Comparison of ENCODE assay signal across 8 cellular contexts in genomic region chr22:18156878-18157713, GRCh38. TPM values are rescaled to one million over a fixed set of nuclear protein-coding genes. Genes with fewer than 3 reads are reported as not detected.
DNase-seq lines count a peak whose midpoint lies in the region; ATAC-seq and TF ChIP-seq lines count a peak whose summit lies in the region.

No MANE protein-coding gene starts in this region.

- WGBS in iPS DF 6.9 (ENCODE audit: insufficient coverage, insufficient read length) = no CpG with 5 or more reads among the region's 24 CpGs
- WGBS in smooth muscle cell (ENCODE audit: low lambda C conversion rate) = 21% methylated on average over 24 of the region's 24 CpGs

- H3K9ac ChIP-seq in Loucy (ENCODE audit: low read depth, low read length, poor library complexity, severe bottlenecking) (no peak overlapping the region), smooth muscle cell (ENCODE audit: low read depth) (no peak overlapping the region)

- H3K27me3 ChIP-seq in Loucy (ENCODE audit: insufficient read depth, low read length, poor library complexity, severe bottlenecking) (no peaks in the 10 kb centered on the region), brain microvascular endothelial cell (replicated peaks) (no peaks in the 10 kb centered on the region), iPS DF 6.9 (ENCODE audit: control insufficient read depth, insufficient read depth, low read length) (peaks cover 2% of the 10 kb centered on the region; the same call in 1 of the 2 replicates), smooth muscle cell (ENCODE audit: low read depth) (no peaks in the 10 kb centered on the region)

- H3K4me3 ChIP-seq in Loucy (ENCODE audit: low read length, poor library complexity, severe bottlenecking) = no peak overlapping the region
- no peak overlapping the region for H3K4me3 ChIP-seq in brain microvascular endothelial cell (ENCODE audit: low read depth, low read length)
- no peak overlapping the region for H3K4me3 ChIP-seq in iPS DF 6.9 (ENCODE audit: low read length)
- H3K4me3 ChIP-seq in smooth muscle cell = no peak overlapping the region

- peak; percentile 72 for TF ChIP-seq CTCF in Loucy (conservative IDR thresholded peaks at IDR 0.05; ENCODE audit: low read length)
- peak; percentile 95 for TF ChIP-seq CTCF in brain microvascular endothelial cell (IDR thresholded peaks at IDR 0.05; ENCODE audit: low read depth, low read length, missing control alignments)
- peak; percentile 68 for TF ChIP-seq CTCF in smooth muscle cell (IDR thresholded peaks at IDR 0.05; ENCODE audit: borderline replicate concordance, insufficient read depth, poor library complexity, severe bottlenecking)

- no peaks in the 10 kb centered on the region for H4K20me1 ChIP-seq in Loucy (ENCODE audit: insufficient read depth, low read length, poor library complexity, severe bottlenecking)
- no peaks in the 10 kb centered on the region for H4K20me1 ChIP-seq in smooth muscle cell (ENCODE audit: low read depth)

- no peak overlapping the region for H3K27ac ChIP-seq in brain microvascular endothelial cell
- no peak overlapping the region for H3K27ac ChIP-seq in iPS DF 6.9 (ENCODE audit: low read length)
- H3K27ac ChIP-seq in smooth muscle cell (ENCODE audit: low read depth) = peak overlapping the region; percentile 64

- no peaks in the 10 kb centered on the region for H3K9me2 ChIP-seq in Loucy (replicated peaks; ENCODE audit: low read depth, low read length)

- H3K79me2 ChIP-seq in Loucy (ENCODE audit: insufficient read depth, low read length) = peaks cover 20% of the 10 kb centered on the region
- H3K79me2 ChIP-seq in smooth muscle cell (ENCODE audit: low read depth) = no peaks in the 10 kb centered on the region

- no peak overlapping the region for H3K4me2 ChIP-seq in Loucy (ENCODE audit: low read depth, low read length, poor library complexity, severe bottlenecking)
- H3K4me2 ChIP-seq in smooth muscle cell = peak overlapping the region; percentile 62

- H2AFZ ChIP-seq in Loucy (ENCODE audit: low read length) = no peak overlapping the region
- no peak overlapping the region for H2AFZ ChIP-seq in smooth muscle cell (ENCODE audit: low read depth)

- H3K36me3 ChIP-seq in Loucy (ENCODE audit: insufficient read depth, low read length) (no peaks in the 10 kb centered on the region; the same call in 1 of the 2 replicates), brain microvascular endothelial cell (replicated peaks) (no peaks in the 10 kb centered on the region), iPS DF 6.9 (ENCODE audit: control insufficient read depth, insufficient read depth, low read length) (no peaks in the 10 kb centered on the region), smooth muscle cell (ENCODE audit: low read depth) (no peaks in the 10 kb centered on the region)

- peak; percentile 96 for DNase-seq in ELR (ENCODE audit: low read depth)
- DNase-seq in SKM-1 (lab: John Stamatoyannopoulos, UW; ENCODE audit: unreplicated experiment) = peak; percentile 35
- DNase-seq in brain microvascular endothelial cell = peak; percentile 91
- peak; percentile 67 for DNase-seq in iPS DF 6.9 (ENCODE audit: low read depth, low spot score)
- peak; percentile 26 for DNase-seq in smooth muscle cell (lab: John Stamatoyannopoulos, UW; ENCODE audit: unreplicated experiment)

- H3K4me1 ChIP-seq in Loucy (ENCODE audit: insufficient read depth, low read length, poor library complexity, severe bottlenecking) (peaks cover 8% of the 10 kb centered on the region), iPS DF 6.9 (ENCODE audit: control insufficient read depth, insufficient read depth, low read length) (no peaks in the 10 kb centered on the region), smooth muscle cell (ENCODE audit: low read depth) (no peaks in the 10 kb centered on the region)

- in situ Hi-C loops in brain microvascular endothelial cell (cut with HindIII; ENCODE audit: low pct_ligation_motif_present, low sequenced_read_pairs) = no loop called here

- no peaks in the 10 kb centered on the region for H3F3A ChIP-seq in Loucy (ENCODE audit: low read depth)
- peaks cover 10% of the 10 kb centered on the region for H3F3A ChIP-seq in smooth muscle cell (ENCODE audit: low read depth)

- ATAC-seq in HG03095 (IDR thresholded peaks at IDR 0.05; ENCODE audit: unreplicated experiment) (no peak), GM18870 (IDR thresholded peaks at IDR 0.05; ENCODE audit: unreplicated experiment) (no peak)

- H3K9me3 ChIP-seq in Loucy (ENCODE audit: insufficient read depth, low read depth, low read length) = no peaks in the 10 kb centered on the region
- H3K9me3 ChIP-seq in iPS DF 6.9 (ENCODE audit: control insufficient read depth, insufficient read depth, low read length) = no peaks in the 10 kb centered on the region
- H3K9me3 ChIP-seq in smooth muscle cell (replicated peaks; ENCODE audit: low read depth) = no peaks in the 10 kb centered on the region

RNA-seq across cellular contexts. Expression of gene USP18, which starts 7.1 kb away (rescaled TPM):
- total RNA-seq in smooth muscle cell = 0.22 and 2.1 TPM in 2 replicates
- 0.96 and 2.5 TPM in 2 replicates for polyA plus RNA-seq in smooth muscle cell

RNA-seq across cellular contexts. Expression of gene TUBA8, which starts 46.5 kb away (rescaled TPM):
- 0.40 and 1.8 TPM in 2 replicates for total RNA-seq in smooth muscle cell
- 0.26 and 0.55 TPM in 2 replicates for polyA plus RNA-seq in smooth muscle cell

Comparison
In these comparisons a context has a peak if more than half of its experiments do, and no peak if none do; other contexts are left out.
1. DNase-seq: peak in every context shown above with its lines; median percentile 96 in ELR; 91 in brain microvascular endothelial cell; 67 in iPS DF 6.9; 35 in SKM-1; 26 in smooth muscle cell.